In genomic region chr6:3138341-3138740, GRCh38 we compare ENCODE assay signal across 16 cellular contexts. TPM values are rescaled to one million over a fixed set of nuclear protein-coding genes. Genes with fewer than 3 reads are reported as not detected.
DNase-seq lines count a peak whose midpoint lies in the region; ATAC-seq and TF ChIP-seq lines count a peak whose summit lies in the region.
"Had no signal": no experiment of that assay in that cellular context is flagged by ENCODE, and none has a peak within 500 bp of the region (broad histone marks: within the 10 kb centered on the region; RNA-seq: fewer than 3 reads in every experiment).

No MANE protein-coding gene starts in this region.

- peaks cover 53% of the 10 kb centered on the region for H3K36me3 ChIP-seq in adipocyte (ENCODE audit: control insufficient read depth, insufficient read depth, low read length, severe bottlenecking)
- H3K36me3 ChIP-seq in left lung, result no peaks in the 10 kb centered on the region

- H3K27me3 ChIP-seq in adipocyte (replicated peaks; ENCODE audit: control insufficient read depth, insufficient read depth, low read length) (no peaks in the 10 kb centered on the region), left lung (no peaks in the 10 kb centered on the region)
- H3K27me3 ChIP-seq: gastroesophageal sphincter had no signal

- H3K27ac Mint-ChIP-seq in activated CD4-positive, alpha-beta memory T cell treated with anti-CD3 and anti-CD28 coated beads, Interleukin-2, amount 10 ng/mL, durations not matched to agents 7 days and 5 days, result no peak overlapping the region
- H3K27ac Mint-ChIP-seq: activated naive CD4-positive, alpha-beta T cell treated with anti-CD3 and anti-CD28 coated beads, Interleukin-2, amount 50 U/mL, for 72 hours; CD4-positive, alpha-beta T cell; naive thymus-derived CD8-positive, alpha-beta T cell; stimulated activated naive CD8-positive, alpha-beta T cell treated with anti-CD3 and anti-CD28 coated beads, Interleukin-15, Interleukin-2, amounts not matched to agents 100 ng/mL and 50 ng/mL, for 24 hours had no signal

- H3K27me3 Mint-ChIP-seq in activated CD4-positive, alpha-beta memory T cell treated with anti-CD3 and anti-CD28 coated beads, Interleukin-2, amount 10 ng/mL, durations not matched to agents 7 days and 5 days, result no peaks in the 10 kb centered on the region
- H3K27me3 Mint-ChIP-seq: CD4-positive, alpha-beta T cell; naive thymus-derived CD8-positive, alpha-beta T cell; stimulated activated naive CD8-positive, alpha-beta T cell treated with anti-CD3 and anti-CD28 coated beads, Interleukin-15, Interleukin-2, amounts not matched to agents 100 ng/mL and 50 ng/mL, for 24 hours had no signal

- peak overlapping the region in 1 of 2 donors; percentile 57 for H3K27ac ChIP-seq in left lung

- DNase-seq in AG09309 (ENCODE audit: low read depth), result peak; percentile 18
- peak; percentile 63 for DNase-seq in HCEC 1CT
- peak; percentile 79 for DNase-seq in adipocyte (ENCODE audit: low read depth)
- DNase-seq in iris pigment epithelial cell (ENCODE audit: low read depth), result peak; percentile 75
- DNase-seq in kidney tubule cell (ENCODE audit: low spot score), result no peak
- no peak for DNase-seq in activated CD4-positive, alpha-beta memory T cell treated with anti-CD3 and anti-CD28 coated beads, Interleukin-2, amount 10 ng/mL, durations not matched to agents 7 days and 5 days
- DNase-seq in left lung, result no peak
- DNase-seq: CD4-positive, alpha-beta T cell; naive thymus-derived CD8-positive, alpha-beta T cell; NCI-H1048; retina; SHP77 treated with DMSO at 0.1 percent for 48 hours had no signal

- no peaks in the 10 kb centered on the region for H3K4me1 Mint-ChIP-seq in activated CD4-positive, alpha-beta memory T cell treated with anti-CD3 and anti-CD28 coated beads, Interleukin-2, amount 10 ng/mL, durations not matched to agents 7 days and 5 days

- CTCF ChIA-PET in activated CD4-positive, alpha-beta memory T cell treated with anti-CD3 and anti-CD28 coated beads, Interleukin-2, amount 10 ng/mL, durations not matched to agents 7 days and 5 days (lab: Charles Lee), result interaction anchor here (0.6 to 0.8 kb wide), 2 partner anchors 19 to 142 kb away, joined by 3 to 4 read pairs; partner anchors contain the start of gene TUBB2A

- no peak overlapping the region for H3K4me3 Mint-ChIP-seq in activated CD4-positive, alpha-beta memory T cell treated with anti-CD3 and anti-CD28 coated beads, Interleukin-2, amount 10 ng/mL, durations not matched to agents 7 days and 5 days
- H3K4me3 Mint-ChIP-seq: CD4-positive, alpha-beta T cell; naive thymus-derived CD8-positive, alpha-beta T cell; stimulated activated naive CD8-positive, alpha-beta T cell treated with anti-CD3 and anti-CD28 coated beads, Interleukin-15, Interleukin-2, amounts not matched to agents 100 ng/mL and 50 ng/mL, for 24 hours had no signal

- H3K9me3 ChIP-seq in adipocyte (ENCODE audit: control insufficient read depth, low read length) (no peaks in the 10 kb centered on the region), left lung (no peaks in the 10 kb centered on the region)
- H3K9me3 ChIP-seq: gastroesophageal sphincter had no signal

- no peaks in the 10 kb centered on the region for H3K9me3 Mint-ChIP-seq in activated CD4-positive, alpha-beta memory T cell treated with anti-CD3 and anti-CD28 coated beads, Interleukin-2, amount 10 ng/mL, durations not matched to agents 7 days and 5 days
- H3K9me3 Mint-ChIP-seq: activated naive CD4-positive, alpha-beta T cell treated with anti-CD3 and anti-CD28 coated beads, Interleukin-2, amount 50 U/mL, for 72 hours; CD4-positive, alpha-beta T cell; naive thymus-derived CD8-positive, alpha-beta T cell; stimulated activated naive CD8-positive, alpha-beta T cell treated with anti-CD3 and anti-CD28 coated beads, Interleukin-15, Interleukin-2, amounts not matched to agents 100 ng/mL and 50 ng/mL, for 24 hours had no signal

- no peaks in the 10 kb centered on the region for H3K36me3 Mint-ChIP-seq in activated CD4-positive, alpha-beta memory T cell treated with anti-CD3 and anti-CD28 coated beads, Interleukin-2, amount 10 ng/mL, durations not matched to agents 7 days and 5 days (ENCODE audit: low read depth)

- H3K9ac ChIP-seq in adipocyte (ENCODE audit: low read length), result peak overlapping the region; percentile 13

- TF ChIP-seq CTCF in AG09309 (IDR thresholded peaks at IDR 0.05; ENCODE audit: control insufficient read depth, insufficient read depth, low read depth, low read length, missing control alignments) (no peak), left lung (IDR thresholded peaks at IDR 0.05) (no peak)

- intact Hi-C loops in left lung (cut with DNase I), result loop anchor here in 1 of 2 donors (10.0 kb wide), 1 partner anchor 116 kb away; the partner anchor contains the start of gene PSMG4

- H3K4me1 ChIP-seq in adipocyte (ENCODE audit: control insufficient read depth, insufficient read depth, low read length), result peaks cover 17% of the 10 kb centered on the region
- peaks cover 0 to 20% of the 10 kb centered on the region in 2 donors for H3K4me1 ChIP-seq in left lung

- POLR2A ChIA-PET in activated CD4-positive, alpha-beta memory T cell treated with anti-CD3 and anti-CD28 coated beads, Interleukin-2, amount 10 ng/mL, durations not matched to agents 7 days and 5 days (lab: Charles Lee), result no interaction called here

- ATAC-seq in left lung (no peak), GM21717 (IDR thresholded peaks at IDR 0.05; ENCODE audit: unreplicated experiment) (no peak)
- ATAC-seq: gastroesophageal sphincter; naive thymus-derived CD8-positive, alpha-beta T cell had no signal

- H3K4me3 ChIP-seq in AG09309 (ENCODE audit: control insufficient read depth, low read depth, low read length), result no peak overlapping the region
- H3K4me3 ChIP-seq in adipocyte (ENCODE audit: low read length), result peak overlapping the region; percentile 25
- H3K4me3 ChIP-seq in left lung, result no peak overlapping the region
- H3K4me3 ChIP-seq: gastroesophageal sphincter had no signal

RNA-seq across cellular contexts. Expression of gene TUBB2A, which starts 19.0 kb away (rescaled TPM):
- 1 to 10 TPM; 2.5 to 3.6 TPM for total RNA-seq in activated CD4-positive, alpha-beta memory T cell treated with anti-CD3 and anti-CD28 coated beads, Interleukin-2, amount 10 ng/mL, durations not matched to agents 7 days and 5 days
- 10 to 100 TPM; 27.0 to 42.5 TPM for total RNA-seq in left lung

RNA-seq across cellular contexts. Expression of gene BPHL, which starts 19.8 kb away (rescaled TPM):
- total RNA-seq in activated CD4-positive, alpha-beta memory T cell treated with anti-CD3 and anti-CD28 coated beads, Interleukin-2, amount 10 ng/mL, durations not matched to agents 7 days and 5 days, result 1 to 10 TPM; 7.3 to 9.2 TPM
- 10 to 100 TPM; 13.1 to 14.9 TPM for total RNA-seq in left lung

Comparison
In these comparisons a context has a peak if more than half of its experiments do, and no peak if none do; other contexts are left out.
1. DNase-seq: peak in AG09309 (single experiment), HCEC 1CT (single experiment), adipocyte (single experiment) and iris pigment epithelial cell (single experiment); none in kidney tubule cell (single experiment), activated CD4-positive, alpha-beta memory T cell treated with anti-CD3 and anti-CD28 coated beads, Interleukin-2, amount 10 ng/mL, durations not matched to agents 7 days and 5 days (single experiment) and left lung (0 of 2).
2. RNA of gene TUBB2A, which starts 19.0 kb away (total RNA-seq): 27.0 to 42.5 TPM in left lung; 2.5 to 3.6 TPM in activated CD4-positive, alpha-beta memory T cell treated with anti-CD3 and anti-CD28 coated beads, Interleukin-2, amount 10 ng/mL, durations not matched to agents 7 days and 5 days; every median in the first group is over 4 times any median in the second.